In genomic region chr1:40530735-40531380, GRCh38 we compare ENCODE assay signal across 1 cellular context.
TF ChIP-seq lines count a peak whose summit lies in the region.

No MANE protein-coding gene starts in this region.

TF ChIP-seq in WTC11, 78 proteins besides CTCF, POLR2A, EP300 and RAD21 (continued from another document):
- no peak for TF ChIP-seq ZNF138 (CRISPR knock-in tag; conservative IDR thresholded peaks at IDR 0.05)
- TF ChIP-seq, protein P1, sequence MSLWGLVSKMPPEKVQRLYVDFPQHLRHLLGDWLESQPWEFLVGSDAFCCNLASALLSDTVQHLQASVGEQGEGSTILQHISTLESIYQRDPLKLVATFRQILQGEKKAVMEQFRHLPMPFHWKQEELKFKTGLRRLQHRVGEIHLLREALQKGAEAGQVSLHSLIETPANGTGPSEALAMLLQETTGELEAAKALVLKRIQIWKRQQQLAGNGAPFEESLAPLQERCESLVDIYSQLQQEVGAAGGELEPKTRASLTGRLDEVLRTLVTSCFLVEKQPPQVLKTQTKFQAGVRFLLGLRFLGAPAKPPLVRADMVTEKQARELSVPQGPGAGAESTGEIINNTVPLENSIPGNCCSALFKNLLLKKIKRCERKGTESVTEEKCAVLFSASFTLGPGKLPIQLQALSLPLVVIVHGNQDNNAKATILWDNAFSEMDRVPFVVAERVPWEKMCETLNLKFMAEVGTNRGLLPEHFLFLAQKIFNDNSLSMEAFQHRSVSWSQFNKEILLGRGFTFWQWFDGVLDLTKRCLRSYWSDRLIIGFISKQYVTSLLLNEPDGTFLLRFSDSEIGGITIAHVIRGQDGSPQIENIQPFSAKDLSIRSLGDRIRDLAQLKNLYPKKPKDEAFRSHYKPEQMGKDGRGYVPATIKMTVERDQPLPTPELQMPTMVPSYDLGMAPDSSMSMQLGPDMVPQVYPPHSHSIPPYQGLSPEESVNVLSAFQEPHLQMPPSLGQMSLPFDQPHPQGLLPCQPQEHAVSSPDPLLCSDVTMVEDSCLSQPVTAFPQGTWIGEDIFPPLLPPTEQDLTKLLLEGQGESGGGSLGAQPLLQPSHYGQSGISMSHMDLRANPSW (CRISPR knock-in tag; conservative IDR thresholded peaks at IDR 0.05; ENCODE audit: low read depth) = no peak
- TF ChIP-seq KAT7 (CRISPR knock-in tag; IDR thresholded peaks at IDR 0.05; ENCODE audit: borderline replicate concordance) = no peak
- TF ChIP-seq MXD4 (CRISPR knock-in tag; IDR thresholded peaks at IDR 0.05; ENCODE audit: borderline replicate concordance) = no peak
- TF ChIP-seq JUN (CRISPR knock-in tag; IDR thresholded peaks at IDR 0.05) = no peak
- TF ChIP-seq JAZF1 (CRISPR knock-in tag; IDR thresholded peaks at IDR 0.05) = no peak
- TF ChIP-seq, protein P2, sequence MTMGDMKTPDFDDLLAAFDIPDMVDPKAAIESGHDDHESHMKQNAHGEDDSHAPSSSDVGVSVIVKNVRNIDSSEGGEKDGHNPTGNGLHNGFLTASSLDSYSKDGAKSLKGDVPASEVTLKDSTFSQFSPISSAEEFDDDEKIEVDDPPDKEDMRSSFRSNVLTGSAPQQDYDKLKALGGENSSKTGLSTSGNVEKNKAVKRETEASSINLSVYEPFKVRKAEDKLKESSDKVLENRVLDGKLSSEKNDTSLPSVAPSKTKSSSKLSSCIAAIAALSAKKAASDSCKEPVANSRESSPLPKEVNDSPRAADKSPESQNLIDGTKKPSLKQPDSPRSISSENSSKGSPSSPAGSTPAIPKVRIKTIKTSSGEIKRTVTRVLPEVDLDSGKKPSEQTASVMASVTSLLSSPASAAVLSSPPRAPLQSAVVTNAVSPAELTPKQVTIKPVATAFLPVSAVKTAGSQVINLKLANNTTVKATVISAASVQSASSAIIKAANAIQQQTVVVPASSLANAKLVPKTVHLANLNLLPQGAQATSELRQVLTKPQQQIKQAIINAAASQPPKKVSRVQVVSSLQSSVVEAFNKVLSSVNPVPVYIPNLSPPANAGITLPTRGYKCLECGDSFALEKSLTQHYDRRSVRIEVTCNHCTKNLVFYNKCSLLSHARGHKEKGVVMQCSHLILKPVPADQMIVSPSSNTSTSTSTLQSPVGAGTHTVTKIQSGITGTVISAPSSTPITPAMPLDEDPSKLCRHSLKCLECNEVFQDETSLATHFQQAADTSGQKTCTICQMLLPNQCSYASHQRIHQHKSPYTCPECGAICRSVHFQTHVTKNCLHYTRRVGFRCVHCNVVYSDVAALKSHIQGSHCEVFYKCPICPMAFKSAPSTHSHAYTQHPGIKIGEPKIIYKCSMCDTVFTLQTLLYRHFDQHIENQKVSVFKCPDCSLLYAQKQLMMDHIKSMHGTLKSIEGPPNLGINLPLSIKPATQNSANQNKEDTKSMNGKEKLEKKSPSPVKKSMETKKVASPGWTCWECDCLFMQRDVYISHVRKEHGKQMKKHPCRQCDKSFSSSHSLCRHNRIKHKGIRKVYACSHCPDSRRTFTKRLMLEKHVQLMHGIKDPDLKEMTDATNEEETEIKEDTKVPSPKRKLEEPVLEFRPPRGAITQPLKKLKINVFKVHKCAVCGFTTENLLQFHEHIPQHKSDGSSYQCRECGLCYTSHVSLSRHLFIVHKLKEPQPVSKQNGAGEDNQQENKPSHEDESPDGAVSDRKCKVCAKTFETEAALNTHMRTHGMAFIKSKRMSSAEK (CRISPR knock-in tag; IDR thresholded peaks at IDR 0.05; ENCODE audit: borderline replicate concordance) = no peak
- TF ChIP-seq ZNF317 (CRISPR knock-in tag; IDR thresholded peaks at IDR 0.05; ENCODE audit: borderline replicate concordance, low read depth) = no peak
- TF ChIP-seq RORB (CRISPR knock-in tag; IDR thresholded peaks at IDR 0.05) = no peak
